1 cellular context compared by ENCODE assay signal in the genomic region with DNA sequence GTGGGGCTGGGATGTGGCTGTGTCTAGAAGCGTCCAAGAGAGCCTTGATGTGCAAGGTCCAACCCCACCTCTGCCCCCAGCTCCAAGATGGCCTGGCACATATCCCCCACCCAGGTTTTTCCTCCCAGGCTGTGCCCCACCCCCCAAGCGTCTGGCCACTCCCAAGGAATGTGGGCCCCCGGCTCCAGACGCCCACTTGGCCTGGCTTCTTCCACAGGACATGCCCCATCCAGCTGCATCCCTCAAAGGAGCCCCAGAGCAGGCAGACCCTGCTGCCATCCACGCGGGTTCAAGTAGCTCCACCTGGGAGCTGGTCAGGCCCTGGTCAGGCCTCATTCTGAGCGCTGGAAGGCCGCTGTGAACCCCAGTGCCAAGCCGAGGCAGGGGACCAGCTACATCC.
TF ChIP-seq lines count a peak whose summit lies in the region.

No MANE protein-coding gene starts in this region.

TF ChIP-seq in HCT116, 20 proteins besides CTCF, POLR2A, EP300 and RAD21:
- TF ChIP-seq, protein P1, sequence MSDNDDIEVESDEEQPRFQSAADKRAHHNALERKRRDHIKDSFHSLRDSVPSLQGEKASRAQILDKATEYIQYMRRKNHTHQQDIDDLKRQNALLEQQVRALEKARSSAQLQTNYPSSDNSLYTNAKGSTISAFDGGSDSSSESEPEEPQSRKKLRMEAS (IDR thresholded peaks at IDR 0.05): no peak
- TF ChIP-seq CBX3 (IDR thresholded peaks at IDR 0.05; ENCODE audit: low read depth) (no peak), EGR1 (IDR thresholded peaks at IDR 0.05; ENCODE audit: low read depth) (no peak), FOSL1 (IDR thresholded peaks at IDR 0.05; ENCODE audit: low read depth) (no peak), EZH2phosphoT487 (IDR thresholded peaks at IDR 0.05; ENCODE audit: borderline replicate concordance) (no peak), TCF7L2 (IDR thresholded peaks at IDR 0.05; ENCODE audit: borderline replicate concordance, extremely low read depth, insufficient read depth, insufficient read length) (no peak), POLR2AphosphoS5 (IDR thresholded peaks at IDR 0.05; ENCODE audit: low read depth, low read length) (no peak), EZH2 (IDR thresholded peaks at IDR 0.05) (no peak), JUND (IDR thresholded peaks at IDR 0.05) (no peak), SRF (IDR thresholded peaks at IDR 0.05; ENCODE audit: low read depth) (no peak), SIN3A (IDR thresholded peaks at IDR 0.05; ENCODE audit: low read depth) (no peak), SP1 (IDR thresholded peaks at IDR 0.05; ENCODE audit: low read depth) (no peak), ELF1 (IDR thresholded peaks at IDR 0.05; ENCODE audit: borderline replicate concordance, low read depth) (no peak), CEBPB (IDR thresholded peaks at IDR 0.05; ENCODE audit: low read depth) (no peak), ZFX (IDR thresholded peaks at IDR 0.05) (no peak), ZNF274 (IDR thresholded peaks at IDR 0.05; ENCODE audit: low read depth, low read length) (no peak), YY1 (IDR thresholded peaks at IDR 0.05; ENCODE audit: extremely low read depth, insufficient replicate concordance, low read depth, low read length) (no peak)
- TF ChIP-seq, protein P2, sequence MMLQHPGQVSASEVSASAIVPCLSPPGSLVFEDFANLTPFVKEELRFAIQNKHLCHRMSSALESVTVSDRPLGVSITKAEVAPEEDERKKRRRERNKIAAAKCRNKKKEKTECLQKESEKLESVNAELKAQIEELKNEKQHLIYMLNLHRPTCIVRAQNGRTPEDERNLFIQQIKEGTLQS (IDR thresholded peaks at IDR 0.05): no peak
- TF ChIP-seq, protein P3, sequence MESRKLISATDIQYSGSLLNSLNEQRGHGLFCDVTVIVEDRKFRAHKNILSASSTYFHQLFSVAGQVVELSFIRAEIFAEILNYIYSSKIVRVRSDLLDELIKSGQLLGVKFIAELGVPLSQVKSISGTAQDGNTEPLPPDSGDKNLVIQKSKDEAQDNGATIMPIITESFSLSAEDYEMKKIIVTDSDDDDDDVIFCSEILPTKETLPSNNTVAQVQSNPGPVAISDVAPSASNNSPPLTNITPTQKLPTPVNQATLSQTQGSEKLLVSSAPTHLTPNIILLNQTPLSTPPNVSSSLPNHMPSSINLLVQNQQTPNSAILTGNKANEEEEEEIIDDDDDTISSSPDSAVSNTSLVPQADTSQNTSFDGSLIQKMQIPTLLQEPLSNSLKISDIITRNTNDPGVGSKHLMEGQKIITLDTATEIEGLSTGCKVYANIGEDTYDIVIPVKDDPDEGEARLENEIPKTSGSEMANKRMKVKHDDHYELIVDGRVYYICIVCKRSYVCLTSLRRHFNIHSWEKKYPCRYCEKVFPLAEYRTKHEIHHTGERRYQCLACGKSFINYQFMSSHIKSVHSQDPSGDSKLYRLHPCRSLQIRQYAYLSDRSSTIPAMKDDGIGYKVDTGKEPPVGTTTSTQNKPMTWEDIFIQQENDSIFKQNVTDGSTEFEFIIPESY (IDR thresholded peaks at IDR 0.05; ENCODE audit: extremely low read depth, insufficient replicate concordance, low read length): no peak
- TF ChIP-seq, protein P4, sequence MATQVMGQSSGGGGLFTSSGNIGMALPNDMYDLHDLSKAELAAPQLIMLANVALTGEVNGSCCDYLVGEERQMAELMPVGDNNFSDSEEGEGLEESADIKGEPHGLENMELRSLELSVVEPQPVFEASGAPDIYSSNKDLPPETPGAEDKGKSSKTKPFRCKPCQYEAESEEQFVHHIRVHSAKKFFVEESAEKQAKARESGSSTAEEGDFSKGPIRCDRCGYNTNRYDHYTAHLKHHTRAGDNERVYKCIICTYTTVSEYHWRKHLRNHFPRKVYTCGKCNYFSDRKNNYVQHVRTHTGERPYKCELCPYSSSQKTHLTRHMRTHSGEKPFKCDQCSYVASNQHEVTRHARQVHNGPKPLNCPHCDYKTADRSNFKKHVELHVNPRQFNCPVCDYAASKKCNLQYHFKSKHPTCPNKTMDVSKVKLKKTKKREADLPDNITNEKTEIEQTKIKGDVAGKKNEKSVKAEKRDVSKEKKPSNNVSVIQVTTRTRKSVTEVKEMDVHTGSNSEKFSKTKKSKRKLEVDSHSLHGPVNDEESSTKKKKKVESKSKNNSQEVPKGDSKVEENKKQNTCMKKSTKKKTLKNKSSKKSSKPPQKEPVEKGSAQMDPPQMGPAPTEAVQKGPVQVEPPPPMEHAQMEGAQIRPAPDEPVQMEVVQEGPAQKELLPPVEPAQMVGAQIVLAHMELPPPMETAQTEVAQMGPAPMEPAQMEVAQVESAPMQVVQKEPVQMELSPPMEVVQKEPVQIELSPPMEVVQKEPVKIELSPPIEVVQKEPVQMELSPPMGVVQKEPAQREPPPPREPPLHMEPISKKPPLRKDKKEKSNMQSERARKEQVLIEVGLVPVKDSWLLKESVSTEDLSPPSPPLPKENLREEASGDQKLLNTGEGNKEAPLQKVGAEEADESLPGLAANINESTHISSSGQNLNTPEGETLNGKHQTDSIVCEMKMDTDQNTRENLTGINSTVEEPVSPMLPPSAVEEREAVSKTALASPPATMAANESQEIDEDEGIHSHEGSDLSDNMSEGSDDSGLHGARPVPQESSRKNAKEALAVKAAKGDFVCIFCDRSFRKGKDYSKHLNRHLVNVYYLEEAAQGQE (IDR thresholded peaks at IDR 0.05; ENCODE audit: low read depth): no peak
